Comparison of ENCODE assay signal across 8 cellular contexts in genomic region chr6:111845441-111845871, GRCh38. TPM values are rescaled to one million over a fixed set of nuclear protein-coding genes. Genes with fewer than 3 reads are reported as not detected.
A peak's percentile ranks its signal among the peaks of the same experiment; 100 is the strongest.
DNase-seq lines count a peak whose midpoint lies in the region; ATAC-seq and TF ChIP-seq lines count a peak whose summit lies in the region.

No MANE protein-coding gene starts in this region.

- TF ChIP-seq CTCF in foreskin keratinocyte (conservative IDR thresholded peaks at IDR 0.05): no peak

- no peaks in the 10 kb centered on the region for H3K36me3 ChIP-seq in MG63

- no peak overlapping the region for H3K27ac ChIP-seq in foreskin keratinocyte

- intact Hi-C loops in left colon (cut with DNase I, micrococcal nuclease) (no loop called here), cardiac septum (cut with DNase I) (no loop called here)

- ATAC-seq in GM18502 (IDR thresholded peaks at IDR 0.05; ENCODE audit: poor library complexity, unreplicated experiment) (peak; percentile 52), GM21515 (IDR thresholded peaks at IDR 0.05; ENCODE audit: unreplicated experiment) (peak; percentile 45), HG03565 (IDR thresholded peaks at IDR 0.05; ENCODE audit: unreplicated experiment) (peak; percentile 47), left colon (peak; percentile 20), foreskin keratinocyte (no peak)

- no peaks in the 10 kb centered on the region for H3K9me3 ChIP-seq in MG63

- peaks cover 5% of the 10 kb centered on the region for H3K4me1 ChIP-seq in foreskin keratinocyte

- H3K27me3 ChIP-seq in MG63 (no peaks in the 10 kb centered on the region), foreskin keratinocyte (no peaks in the 10 kb centered on the region)

- H3K4me3 ChIP-seq in MG63: no peak overlapping the region

- DNase-seq in left colon (no peak), MG63 (no peak), cardiac septum (ENCODE audit: low spot score) (no peak), foreskin keratinocyte (no peak), GM19240 (ENCODE audit: insufficient read length, low spot score) (no peak)

RNA-seq across cellular contexts. Expression of gene FYN, which starts 27.8 kb away (rescaled TPM):
- total RNA-seq in left colon (10 to 100 TPM; 16.0 to 23.8 TPM), cardiac septum (65.3 TPM), foreskin keratinocyte (46.4 and 61.1 TPM in 2 replicates)
- 48.7 and 69.0 TPM in 2 replicates for total RNA-seq in MG63 (2014; rRNA removed; shearing (Covaris generic); ENCODE audit: low replicate concordance)
- polyA plus RNA-seq in foreskin keratinocyte: 37.8 and 42.4 TPM in 2 replicates
